In the genomic region with DNA sequence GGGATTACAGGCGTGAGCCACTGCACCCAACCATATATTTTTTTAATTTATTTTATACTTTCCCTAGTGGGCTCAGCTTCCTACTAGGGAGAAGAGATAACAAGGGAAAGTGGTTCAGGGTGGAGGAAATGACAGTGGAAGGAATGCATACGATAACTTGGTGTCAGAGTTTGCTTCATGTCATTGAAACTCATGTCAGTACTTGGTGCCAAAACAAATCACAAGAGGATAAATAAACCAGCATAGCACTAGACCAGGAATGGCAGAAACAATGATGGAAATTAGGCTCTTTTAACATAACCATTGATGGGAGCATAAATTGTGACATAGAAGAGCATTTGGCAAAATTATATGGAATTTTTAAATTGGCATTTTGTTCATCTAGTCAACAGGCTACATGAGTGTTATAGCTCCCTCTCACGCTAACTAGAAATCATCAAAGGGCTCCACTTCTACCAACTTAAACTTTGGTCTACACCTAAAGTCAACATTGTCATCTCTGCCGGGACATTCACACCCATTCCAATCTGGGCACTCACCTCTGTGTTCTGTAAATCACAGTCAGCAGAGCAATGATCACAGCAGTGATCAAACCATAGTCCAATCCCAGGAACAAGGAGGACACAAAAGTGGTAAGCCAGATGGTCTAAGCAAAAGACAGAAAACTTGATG, we compare ENCODE assay signal across 41 cellular contexts. TPM values are rescaled to one million over a fixed set of nuclear protein-coding genes. Genes with fewer than 3 reads are reported as not detected.
"Had no signal": no experiment of that assay in that cellular context is flagged by ENCODE, and none has a peak within 500 bp of the region (broad histone marks: within the 10 kb centered on the region; RNA-seq: fewer than 3 reads in every experiment).

No MANE protein-coding gene starts in this region.

- H3K4me1 ChIP-seq: adrenal gland, body of pancreas, esophagus squamous epithelium, gastroesophageal sphincter had no signal

- FAIRE-seq: colon, endothelial cell of umbilical vein had no signal

- ATAC-seq: activated CD4-positive, alpha-beta T cell treated with anti-CD3 and anti-CD28 coated beads for 36 hours; activated CD8-positive, alpha-beta memory T cell treated with anti-CD3 and anti-CD28 coated beads, Interleukin-2, amount 10 ng/mL, durations not matched to agents 7 days and 5 days; activated CD8-positive, alpha-beta T cell treated with anti-CD3 and anti-CD28 coated beads, Interleukin-2, amount 10 ng/mL, durations not matched to agents 7 days and 5 days; activated naive CD8-positive, alpha-beta T cell treated with anti-CD3 and anti-CD28 coated beads, Interleukin-2, amount 50 U/mL, for 24 hours; body of pancreas; effector memory CD8-positive, alpha-beta T cell; gastroesophageal sphincter; T-helper 17 cell had no signal

- H3K4me1 Mint-ChIP-seq: activated CD4-positive, alpha-beta T cell treated with anti-CD3 and anti-CD28 coated beads for 36 hours; activated CD4-positive, alpha-beta T cell treated with anti-CD3 and anti-CD28 coated beads, Interleukin-2, amount 10 ng/mL, durations not matched to agents 24 days and 14 days; activated CD8-positive, alpha-beta memory T cell treated with anti-CD3 and anti-CD28 coated beads, Interleukin-2, amount 10 ng/mL, durations not matched to agents 7 days and 5 days; activated naive CD4-positive, alpha-beta T cell treated with anti-CD3 and anti-CD28 coated beads, Interleukin-2, amount 50 U/mL, for 24 hours; activated naive CD8-positive, alpha-beta T cell treated with anti-CD3 and anti-CD28 coated beads for 36 hours; activated naive CD8-positive, alpha-beta T cell treated with anti-CD3 and anti-CD28 coated beads, Interleukin-2, amount 50 U/mL, for 24 hours; T-helper 17 cell had no signal

- H3K9me3 ChIP-seq: adrenal gland, body of pancreas, esophagus squamous epithelium, gastroesophageal sphincter had no signal

- H3K4me3 Mint-ChIP-seq: activated CD4-positive, alpha-beta memory T cell treated with anti-CD3 and anti-CD28 coated beads for 36 hours; activated CD4-positive, alpha-beta T cell treated with anti-CD3 and anti-CD28 coated beads for 36 hours; activated CD4-positive, alpha-beta T cell treated with anti-CD3 and anti-CD28 coated beads, Interleukin-2, amount 10 ng/mL, durations not matched to agents 24 days and 14 days; activated CD8-positive, alpha-beta memory T cell treated with anti-CD3 and anti-CD28 coated beads, Interleukin-2, amount 10 ng/mL, durations not matched to agents 7 days and 5 days; activated CD8-positive, alpha-beta T cell treated with anti-CD3 and anti-CD28 coated beads, Interleukin-2, amount 10 ng/mL, durations not matched to agents 7 days and 5 days; activated naive CD4-positive, alpha-beta T cell treated with anti-CD3 and anti-CD28 coated beads for 36 hours; activated naive CD4-positive, alpha-beta T cell treated with anti-CD3 and anti-CD28 coated beads, Interleukin-2, amount 50 U/mL, for 24 hours; activated naive CD8-positive, alpha-beta T cell treated with anti-CD3 and anti-CD28 coated beads for 36 hours; activated naive CD8-positive, alpha-beta T cell treated with anti-CD3 and anti-CD28 coated beads, Interleukin-2, amount 50 U/mL, for 24 hours; activated T-helper 1 cell treated with anti-CD3 and anti-CD28 coated beads, Interleukin-12 subunit alpha, Interleukin-12 subunit beta, Interleukin-2, Interleukin-4 antibody, amounts not matched to agents 30 ng/mL and 10 ng/mL and 1 ng/mL, durations not matched to agents 14 hours and 24 hours and 36 hours; effector memory CD8-positive, alpha-beta T cell; T-helper 17 cell; T-helper 2 cell treated with Interferon-gamma antibody and Interleukin-4, amounts not matched to agents 5 μg/mL and 100 μg/mL, for 36 hours had no signal

- DNase-seq: activated CD4-positive, alpha-beta memory T cell treated with anti-CD3 and anti-CD28 coated beads for 36 hours; activated CD4-positive, alpha-beta T cell treated with anti-CD3 and anti-CD28 coated beads for 36 hours; activated CD4-positive, alpha-beta T cell treated with anti-CD3 and anti-CD28 coated beads, Interleukin-2, amount 10 ng/mL, durations not matched to agents 24 days and 14 days; activated CD4-positive, CD25-positive, alpha-beta regulatory T cell; activated CD4-positive, CD25-positive, alpha-beta regulatory T cell treated with anti-CD3 and anti-CD28 coated beads, Interleukin-2, amount 50 U/mL, for 72 hours; activated CD8-positive, alpha-beta memory T cell treated with anti-CD3 and anti-CD28 coated beads, Interleukin-2, amount 10 ng/mL, durations not matched to agents 7 days and 5 days; activated CD8-positive, alpha-beta memory T cell treated with anti-CD3 and anti-CD28 coated beads, Interleukin-2, amount 50 U/mL, for 4 hours; activated CD8-positive, alpha-beta T cell treated with anti-CD3 and anti-CD28 coated beads, Interleukin-2, amount 10 ng/mL, durations not matched to agents 7 days and 5 days; activated effector memory CD4-positive, alpha-beta T cell treated with anti-CD3 and anti-CD28 coated beads, Interleukin-2, amount 50 U/mL, for 16 hours; activated naive CD4-positive, alpha-beta T cell treated with anti-CD3 and anti-CD28 coated beads for 36 hours; activated naive CD8-positive, alpha-beta T cell treated with anti-CD3 and anti-CD28 coated beads for 36 hours; activated naive CD8-positive, alpha-beta T cell treated with anti-CD3 and anti-CD28 coated beads, Interleukin-2, amount 50 U/mL, for 24 hours; activated T-cell treated with anti-CD3 and anti-CD28 coated beads, Interleukin-2, amount 50 U/mL, for 1 hour; activated T-cell treated with anti-CD3 and anti-CD28 coated beads, Interleukin-2, amount 50 U/mL, for 48 hours; adrenal gland; amygdala; aorta; body of pancreas; caudate nucleus; cortex of kidney; dermis blood vessel endothelial cell; effector CD4-positive, alpha-beta T cell; effector memory CD8-positive, alpha-beta T cell; esophagus squamous epithelium; foreskin melanocyte; T-helper 1 cell; T-helper 17 cell; T1000 had no signal

- H3K27me3 ChIP-seq: adrenal gland, body of pancreas, esophagus squamous epithelium had no signal

- H3K36me3 ChIP-seq: adrenal gland, esophagus squamous epithelium, gastroesophageal sphincter had no signal

- H3K9me3 Mint-ChIP-seq: activated CD4-positive, alpha-beta memory T cell treated with anti-CD3 and anti-CD28 coated beads for 36 hours; activated CD4-positive, alpha-beta T cell treated with anti-CD3 and anti-CD28 coated beads, Interleukin-2, amount 10 ng/mL, durations not matched to agents 24 days and 14 days; activated naive CD4-positive, alpha-beta T cell treated with anti-CD3 and anti-CD28 coated beads for 36 hours; activated naive CD4-positive, alpha-beta T cell treated with anti-CD3 and anti-CD28 coated beads, Interleukin-2, amount 50 U/mL, for 24 hours; activated naive CD8-positive, alpha-beta T cell treated with anti-CD3 and anti-CD28 coated beads for 36 hours; activated naive CD8-positive, alpha-beta T cell treated with anti-CD3 and anti-CD28 coated beads, Interleukin-2, amount 50 U/mL, for 24 hours; activated T-helper 1 cell treated with anti-CD3 and anti-CD28 coated beads, Interleukin-12 subunit alpha, Interleukin-12 subunit beta, Interleukin-2, Interleukin-4 antibody, amounts not matched to agents 30 ng/mL and 10 ng/mL and 1 ng/mL, durations not matched to agents 14 hours and 24 hours and 36 hours; activated T-helper 2 cell treated with anti-CD3 and anti-CD28 coated beads, Interferon-gamma antibody, Interleukin-2, Interleukin-4, amounts not matched to agents 10 μg/mL and 5 μg/mL and 100 μg/mL, durations not matched to agents 14 hours and 24 hours and 36 hours; effector memory CD8-positive, alpha-beta T cell; T-helper 2 cell treated with Interferon-gamma antibody and Interleukin-4, amounts not matched to agents 5 μg/mL and 100 μg/mL, for 36 hours had no signal

- H3K27ac Mint-ChIP-seq: activated CD4-positive, alpha-beta memory T cell treated with anti-CD3 and anti-CD28 coated beads for 36 hours; activated CD4-positive, alpha-beta T cell treated with anti-CD3 and anti-CD28 coated beads for 36 hours; activated CD4-positive, alpha-beta T cell treated with anti-CD3 and anti-CD28 coated beads, Interleukin-2, amount 10 ng/mL, durations not matched to agents 24 days and 14 days; activated CD8-positive, alpha-beta memory T cell treated with anti-CD3 and anti-CD28 coated beads, Interleukin-2, amount 10 ng/mL, durations not matched to agents 7 days and 5 days; activated CD8-positive, alpha-beta T cell treated with anti-CD3 and anti-CD28 coated beads, Interleukin-2, amount 10 ng/mL, durations not matched to agents 7 days and 5 days; activated naive CD4-positive, alpha-beta T cell treated with anti-CD3 and anti-CD28 coated beads for 36 hours; activated naive CD4-positive, alpha-beta T cell treated with anti-CD3 and anti-CD28 coated beads, Interleukin-2, amount 50 U/mL, for 24 hours; activated naive CD8-positive, alpha-beta T cell treated with anti-CD3 and anti-CD28 coated beads for 36 hours; activated naive CD8-positive, alpha-beta T cell treated with anti-CD3 and anti-CD28 coated beads, Interleukin-2, amount 50 U/mL, for 24 hours; activated T-helper 1 cell treated with anti-CD3 and anti-CD28 coated beads, Interleukin-12 subunit alpha, Interleukin-12 subunit beta, Interleukin-2, Interleukin-4 antibody, amounts not matched to agents 30 ng/mL and 10 ng/mL and 1 ng/mL, durations not matched to agents 14 hours and 24 hours and 36 hours; activated T-helper 2 cell treated with anti-CD3 and anti-CD28 coated beads, Interferon-gamma antibody, Interleukin-2, Interleukin-4, amounts not matched to agents 10 μg/mL and 5 μg/mL and 100 μg/mL, durations not matched to agents 14 hours and 24 hours and 36 hours; effector memory CD8-positive, alpha-beta T cell; T-helper 17 cell; T-helper 2 cell treated with Interferon-gamma antibody and Interleukin-4, amounts not matched to agents 5 μg/mL and 100 μg/mL, for 36 hours had no signal

- H3K4me3 ChIP-seq: adrenal gland, body of pancreas, esophagus squamous epithelium, gastroesophageal sphincter had no signal

- H3K27ac ChIP-seq: adrenal gland, body of pancreas, epithelial cell of prostate, esophagus squamous epithelium, gastroesophageal sphincter had no signal

- H3K36me3 Mint-ChIP-seq: activated CD4-positive, alpha-beta memory T cell treated with anti-CD3 and anti-CD28 coated beads for 36 hours; activated CD8-positive, alpha-beta memory T cell treated with anti-CD3 and anti-CD28 coated beads, Interleukin-2, amount 10 ng/mL, durations not matched to agents 7 days and 5 days; activated naive CD4-positive, alpha-beta T cell treated with anti-CD3 and anti-CD28 coated beads, Interleukin-2, amount 50 U/mL, for 24 hours; activated naive CD8-positive, alpha-beta T cell treated with anti-CD3 and anti-CD28 coated beads for 36 hours had no signal

RNA-seq across cellular contexts. Expression of a gene that starts 57.4 kb away (rescaled TPM):
- total RNA-seq: activated CD4-positive, alpha-beta memory T cell treated with anti-CD3 and anti-CD28 coated beads for 36 hours; activated CD4-positive, alpha-beta T cell treated with anti-CD3 and anti-CD28 coated beads for 36 hours; activated CD4-positive, alpha-beta T cell treated with anti-CD3 and anti-CD28 coated beads, Interleukin-2, amount 10 ng/mL, durations not matched to agents 24 days and 14 days; activated CD8-positive, alpha-beta memory T cell treated with anti-CD3 and anti-CD28 coated beads for 36 hours; activated CD8-positive, alpha-beta memory T cell treated with anti-CD3 and anti-CD28 coated beads, Interleukin-2, amount 10 ng/mL, durations not matched to agents 7 days and 5 days; activated CD8-positive, alpha-beta T cell treated with anti-CD3 and anti-CD28 coated beads, Interleukin-2, amount 10 ng/mL, durations not matched to agents 7 days and 5 days; activated naive CD4-positive, alpha-beta T cell treated with anti-CD3 and anti-CD28 coated beads for 36 hours; activated naive CD8-positive, alpha-beta T cell treated with anti-CD3 and anti-CD28 coated beads for 36 hours; activated T-helper 1 cell treated with anti-CD3 and anti-CD28 coated beads, Interleukin-12 subunit alpha, Interleukin-12 subunit beta, Interleukin-2, Interleukin-4 antibody, amounts not matched to agents 30 ng/mL and 10 ng/mL and 1 ng/mL, durations not matched to agents 14 hours and 24 hours and 36 hours; activated T-helper 2 cell treated with anti-CD3 and anti-CD28 coated beads, Interferon-gamma antibody, Interleukin-2, Interleukin-4, amounts not matched to agents 10 μg/mL and 5 μg/mL and 100 μg/mL, durations not matched to agents 14 hours and 24 hours and 36 hours; body of pancreas; chondrocyte; endothelial cell of umbilical vein; fibroblast of lung; fibroblast of villous mesenchyme; glomerular endothelial cell; T-helper 17 cell had no signal
- polyA plus RNA-seq: aorta, endothelial cell of umbilical vein, fibroblast of lung had no signal
